18 cellular contexts compared by ENCODE assay signal in the genomic region with DNA sequence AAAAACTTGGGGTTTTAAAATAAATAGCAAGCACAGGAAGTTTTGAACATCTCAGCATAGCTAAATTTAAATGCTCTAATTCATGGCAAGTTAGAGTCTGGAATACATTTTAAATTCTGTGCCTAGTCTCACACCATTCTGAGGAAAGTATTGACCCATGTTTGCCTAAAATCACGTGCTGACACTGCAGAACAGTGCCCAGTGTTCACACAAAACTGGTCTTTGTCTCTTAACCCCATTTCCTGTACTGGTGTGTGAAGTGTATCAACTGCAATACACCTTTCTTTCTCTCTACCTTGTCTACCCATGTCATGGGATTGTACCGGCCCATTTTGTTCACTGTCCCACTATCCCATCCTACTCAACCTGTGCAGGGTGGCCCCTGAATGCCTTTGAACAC.
DNase-seq lines count a peak whose midpoint lies in the region; ATAC-seq, FAIRE-seq and TF ChIP-seq lines count a peak whose summit lies in the region.
"Had no signal": no experiment of that assay in that cellular context is flagged by ENCODE, and none has a peak within 500 bp of the region (broad histone marks: within the 10 kb centered on the region; RNA-seq: fewer than 3 reads in every experiment).

No MANE protein-coding gene starts in this region.

- no peak overlapping the region for H2BK15ac ChIP-seq in H1 (ENCODE audit: low read length)
- H2BK15ac ChIP-seq in neuronal stem cell (ENCODE audit: low read length): no peak overlapping the region

- no peaks in the 10 kb centered on the region for H3K79me1 ChIP-seq in H1 (ENCODE audit: low read depth, low read length)
- no peaks in the 10 kb centered on the region for H3K79me1 ChIP-seq in neuronal stem cell (ENCODE audit: low read depth, low read length)

- H3K4me2 ChIP-seq in GM23338: no peak overlapping the region
- H3K4me2 ChIP-seq in MM.1S (ENCODE audit: low read depth, low read length): peak overlapping the region; percentile 12; the same call in 1 of the 2 replicates
- H3K4me2 ChIP-seq in H1 (ENCODE audit: insufficient read depth in 1 of 2, low read depth in 2 of 2, low read length in 2 of 2): no peak overlapping the region
- no peak overlapping the region for H3K4me2 ChIP-seq in neuronal stem cell (ENCODE audit: insufficient read depth, low read length, poor library complexity, severe bottlenecking)
- H3K4me2 ChIP-seq: BLaER1 treated with 17β-estradiol and CSF1 and Interleukin-3, amounts not matched to agents 10 nM and 100 nM had no signal

- H2AFZ ChIP-seq in GM23338: peak overlapping the region; percentile 43; the same call in 1 of the 2 replicates
- peak overlapping the region; percentile 37 for H2AFZ ChIP-seq in MM.1S (ENCODE audit: low read length)
- peak overlapping the region; percentile 35; the same call in 1 of the 2 replicates for H2AFZ ChIP-seq in H1 (ENCODE audit: low read length)
- H2AFZ ChIP-seq in neuronal stem cell (ENCODE audit: low read length): peak overlapping the region; percentile 12
- H2AFZ ChIP-seq: GM23248 had no signal

- peaks cover 2% of the 10 kb centered on the region for H3K27me3 Mint-ChIP-seq in GM23338 (ENCODE audit: insufficient read depth, low read depth, poor library complexity)
- no peaks in the 10 kb centered on the region for H3K27me3 Mint-ChIP-seq in activated CD8-positive, alpha-beta T cell treated with anti-CD3 and anti-CD28 coated beads, Interleukin-2, amount 10 ng/mL, durations not matched to agents 7 days and 5 days (ENCODE audit: low read depth)
- H3K27me3 Mint-ChIP-seq: B cell had no signal

- no peaks in the 10 kb centered on the region for H3K79me2 ChIP-seq in GM23338 (replicated peaks; ENCODE audit: insufficient read depth)
- H3K79me2 ChIP-seq in MM.1S (ENCODE audit: low read length): no peaks in the 10 kb centered on the region
- no peaks in the 10 kb centered on the region for H3K79me2 ChIP-seq in H1 (ENCODE audit: control insufficient read depth in 1 of 2, insufficient read depth in 2 of 2, low read length in 2 of 2)

- H3K4me1 Mint-ChIP-seq in GM23338: no peaks in the 10 kb centered on the region
- no peaks in the 10 kb centered on the region for H3K4me1 Mint-ChIP-seq in activated CD8-positive, alpha-beta T cell treated with anti-CD3 and anti-CD28 coated beads, Interleukin-2, amount 10 ng/mL, durations not matched to agents 7 days and 5 days (ENCODE audit: low read depth)
- H3K4me1 Mint-ChIP-seq: B cell had no signal

- H2AK5ac ChIP-seq in H1 (ENCODE audit: low read depth, low read length) (no peak overlapping the region), neuronal stem cell (ENCODE audit: low read depth, low read length) (no peak overlapping the region)

- H4K20me1 ChIP-seq in GM23338 (replicated peaks; ENCODE audit: insufficient read depth): no peaks in the 10 kb centered on the region
- no peaks in the 10 kb centered on the region for H4K20me1 ChIP-seq in MM.1S (ENCODE audit: insufficient read depth, low read length)
- H4K20me1 ChIP-seq in H1 (replicated peaks in 1 of 2; ENCODE audit: control insufficient read depth in 1 of 2, insufficient read depth in 2 of 2, low read length in 2 of 2): no peaks in the 10 kb centered on the region
- H4K20me1 ChIP-seq: BLaER1 treated with 17β-estradiol and CSF1 and Interleukin-3, amounts not matched to agents 10 nM and 100 nM had no signal

- FAIRE-seq in H1 (lab: Jason Lieb, UNC): no peak
- FAIRE-seq: GM12892, GM18507 had no signal

- DNase-seq in GM23338 (ENCODE audit: low spot score) (no peak), MM.1S (peak; percentile 23), H1 (ENCODE audit: low read depth in 1 of 2, low spot score in 2 of 2) (no peak), neuronal stem cell (ENCODE audit: low spot score) (no peak), NCI-H82 treated with DMSO at 0.1 percent for 48 hours (lab: John Stamatoyannopoulos, UW; ENCODE audit: unreplicated experiment) (no peak)
- no peak for DNase-seq in activated CD8-positive, alpha-beta T cell treated with anti-CD3 and anti-CD28 coated beads, Interleukin-2, amount 10 ng/mL, durations not matched to agents 7 days and 5 days
- DNase-seq: Calu3; CD8-positive, alpha-beta T cell; GDM1; GM23248; H7; HFFc6 had no signal

- no peak for TF ChIP-seq EP300 in H1 (IDR thresholded peaks at IDR 0.05; ENCODE audit: borderline replicate concordance in 1 of 2, low read depth in 2 of 2, low read length in 2 of 2)

- H2BK12ac ChIP-seq in H1 (ENCODE audit: low read depth, low read length): no peak overlapping the region
- H2BK12ac ChIP-seq in neuronal stem cell (ENCODE audit: low read length): no peak overlapping the region

- H3K36me3 ChIP-seq in GM23338 (ENCODE audit: insufficient read depth) (no peaks in the 10 kb centered on the region), MM.1S (replicated peaks; ENCODE audit: insufficient read depth, low read length) (no peaks in the 10 kb centered on the region), H1 (ENCODE audit: control insufficient read depth in 2 of 4, insufficient read depth in 4 of 4, low read length in 3 of 4) (no peaks in the 10 kb centered on the region), neuronal stem cell (replicated peaks in 1 of 2; ENCODE audit: control insufficient read depth in 2 of 2, insufficient read depth in 2 of 2, low read length in 2 of 2) (no peaks in the 10 kb centered on the region)
- H3K36me3 ChIP-seq: BLaER1 treated with 17β-estradiol and CSF1 and Interleukin-3, amounts not matched to agents 10 nM and 100 nM had no signal

- H3K27ac Mint-ChIP-seq in GM23338: no peak overlapping the region
- H3K27ac Mint-ChIP-seq in activated CD8-positive, alpha-beta T cell treated with anti-CD3 and anti-CD28 coated beads, Interleukin-2, amount 10 ng/mL, durations not matched to agents 7 days and 5 days: no peak overlapping the region
- H3K27ac Mint-ChIP-seq: B cell; CD8-positive, alpha-beta T cell; HFFc6 had no signal

- H3K27me3 ChIP-seq in GM23338 (ENCODE audit: insufficient read depth) (no peaks in the 10 kb centered on the region), MM.1S (replicated peaks; ENCODE audit: insufficient read depth, low read length) (no peaks in the 10 kb centered on the region), H1 (replicated peaks in 1 of 4; ENCODE audit: control insufficient read depth in 3 of 4, extremely low read depth in 1 of 4, insufficient read depth in 3 of 4, low read length in 3 of 4) (no peaks in the 10 kb centered on the region), neuronal stem cell (ENCODE audit: control insufficient read depth in 3 of 3, insufficient read depth in 3 of 3, low read depth in 1 of 3, low read length in 3 of 3) (no peaks in the 10 kb centered on the region)
- H3K27me3 ChIP-seq: BLaER1 treated with 17β-estradiol and CSF1 and Interleukin-3, amounts not matched to agents 10 nM and 100 nM had no signal

- ATAC-seq in GM23338 (no peak), HG03457 (IDR thresholded peaks at IDR 0.05; ENCODE audit: unreplicated experiment) (no peak)
- no peak for ATAC-seq in activated CD8-positive, alpha-beta T cell treated with anti-CD3 and anti-CD28 coated beads, Interleukin-2, amount 10 ng/mL, durations not matched to agents 7 days and 5 days
- ATAC-seq: CD8-positive, alpha-beta T cell; HCT116 had no signal

- no peaks in the 10 kb centered on the region for H3K9me3 ChIP-seq in MM.1S (replicated peaks; ENCODE audit: insufficient read depth, low read length)
- no peaks in the 10 kb centered on the region for H3K9me3 ChIP-seq in H1 (ENCODE audit: insufficient read depth in 2 of 2, low read depth in 1 of 2, low read length in 1 of 2)
- H3K9me3 ChIP-seq in neuronal stem cell (replicated peaks in 1 of 2; ENCODE audit: control insufficient read depth in 2 of 2, insufficient read depth in 1 of 2, low read depth in 1 of 2, low read length in 2 of 2): no peaks in the 10 kb centered on the region

- TF ChIP-seq POLR2A in H1 (IDR thresholded peaks at IDR 0.05; ENCODE audit: control extremely low read depth in 1 of 2, low read depth in 2 of 2, low read length in 2 of 2): no peak

- no peak overlapping the region for H3K14ac ChIP-seq in H1 (ENCODE audit: insufficient read length)
- no peak overlapping the region for H3K14ac ChIP-seq in neuronal stem cell (ENCODE audit: low read length)

- H3K9ac ChIP-seq in MM.1S (ENCODE audit: low read length) (no peak overlapping the region), H1 (replicated peaks in 1 of 4; ENCODE audit: extremely low read depth in 1 of 4, low read depth in 3 of 4, low read length in 3 of 4) (no peak overlapping the region), neuronal stem cell (ENCODE audit: low read depth, low read length, poor library complexity) (no peak overlapping the region)
- H3K9ac ChIP-seq: BLaER1 treated with 17β-estradiol and CSF1 and Interleukin-3, amounts not matched to agents 10 nM and 100 nM; GM23248 had no signal

- peaks cover 11% of the 10 kb centered on the region; the same call in 1 of the 3 replicates for H3K9me3 Mint-ChIP-seq in GM23338
- H3K9me3 Mint-ChIP-seq in activated CD8-positive, alpha-beta T cell treated with anti-CD3 and anti-CD28 coated beads, Interleukin-2, amount 10 ng/mL, durations not matched to agents 7 days and 5 days (ENCODE audit: insufficient read depth): no peaks in the 10 kb centered on the region

- POLR2A ChIA-PET in H1 (lab: Charles Lee; ENCODE audit: partially characterized antibody): no interaction called here
- POLR2A ChIA-PET in activated CD8-positive, alpha-beta T cell treated with anti-CD3 and anti-CD28 coated beads, Interleukin-2, amount 10 ng/mL, durations not matched to agents 7 days and 5 days (lab: Charles Lee): no interaction called here

- H3K4me3 Mint-ChIP-seq in GM23338: no peak overlapping the region
- H3K4me3 Mint-ChIP-seq in activated CD8-positive, alpha-beta T cell treated with anti-CD3 and anti-CD28 coated beads, Interleukin-2, amount 10 ng/mL, durations not matched to agents 7 days and 5 days: no peak overlapping the region
- H3K4me3 Mint-ChIP-seq: B cell; CD8-positive, alpha-beta T cell; HFFc6 had no signal

- no peaks in the 10 kb centered on the region for H3F3A ChIP-seq in GM23338 (replicated peaks; ENCODE audit: low read depth)
- H3F3A ChIP-seq in MM.1S (ENCODE audit: insufficient read depth, low read length): no peaks in the 10 kb centered on the region

- H2BK120ac ChIP-seq in H1 (replicated peaks; ENCODE audit: low read depth, low read length): no peak overlapping the region
- H2BK120ac ChIP-seq in neuronal stem cell (ENCODE audit: low read depth, low read length): no peak overlapping the region

- TF ChIP-seq CTCF in GM23338 (conservative IDR thresholded peaks at IDR 0.05; ENCODE audit: low read depth in 2 of 2) (no peak), MM.1S (IDR thresholded peaks at IDR 0.05; ENCODE audit: low read length) (no peak), H1 (IDR thresholded peaks at IDR 0.05; ENCODE audit: control extremely low read depth in 1 of 3, insufficient read depth in 1 of 3, low read depth in 1 of 3, low read length in 3 of 3) (no peak)

- no peak overlapping the region for H2BK20ac ChIP-seq in H1 (ENCODE audit: low read length)

- 0 out of 3 replicates have a peak, but pooled peaks cover 4% of the 10 kb centered on the region for H3K36me3 Mint-ChIP-seq in GM23338 (ENCODE audit: low read depth)
- H3K36me3 Mint-ChIP-seq in activated CD8-positive, alpha-beta T cell treated with anti-CD3 and anti-CD28 coated beads, Interleukin-2, amount 10 ng/mL, durations not matched to agents 7 days and 5 days (ENCODE audit: low read depth): no peaks in the 10 kb centered on the region
- H3K36me3 Mint-ChIP-seq: CD8-positive, alpha-beta T cell had no signal

- no peak overlapping the region for H2BK5ac ChIP-seq in H1 (ENCODE audit: low read depth, low read length)
- H2BK5ac ChIP-seq in neuronal stem cell (ENCODE audit: low read length): no peak overlapping the region

- CTCF ChIA-PET in H1 (lab: Charles Lee; ENCODE audit: partially characterized antibody): no interaction called here
- CTCF ChIA-PET in activated CD8-positive, alpha-beta T cell treated with anti-CD3 and anti-CD28 coated beads, Interleukin-2, amount 10 ng/mL, durations not matched to agents 7 days and 5 days (lab: Charles Lee): no interaction called here

- 91% methylated on average over 2 of the region's 2 CpGs; no CpG with 5 or more reads in 1 of the 2 experiments for WGBS in H1 (ENCODE audit: extremely low coverage in 1 of 2, insufficient coverage in 1 of 2, insufficient read length in 1 of 2, insufficient replicate concordance in 2 of 2, low coverage in 1 of 2, low lambda C conversion rate in 2 of 2, missing lambda C conversion rate in 1 of 2), 2 experiments
- no CpG with 5 or more reads among the region's 2 CpGs for WGBS in neuronal stem cell (ENCODE audit: extremely low coverage in 2 of 2, insufficient read length in 2 of 2, insufficient replicate concordance in 1 of 2), 2 donors

- TF ChIP-seq RAD21 in H1 (IDR thresholded peaks at IDR 0.05 in 1 of 2, conservative IDR thresholded peaks at IDR 0.05 in 1 of 2; ENCODE audit: low read depth in 2 of 2, low read length in 2 of 2): no peak

- H3K4me1 ChIP-seq in GM23338 (ENCODE audit: insufficient read depth): no peaks in the 10 kb centered on the region
- H3K4me1 ChIP-seq in MM.1S (ENCODE audit: low read length): peaks cover 21% of the 10 kb centered on the region
- H3K4me1 ChIP-seq in H1 (replicated peaks in 1 of 4; ENCODE audit: control insufficient read depth in 3 of 4, insufficient read depth in 4 of 4, low read length in 3 of 4): no peaks in the 10 kb centered on the region
- H3K4me1 ChIP-seq in neuronal stem cell (ENCODE audit: control insufficient read depth in 2 of 2, insufficient read depth in 1 of 2, low read depth in 1 of 2, low read length in 2 of 2): no peaks in the 10 kb centered on the region
- H3K4me1 ChIP-seq: BLaER1 treated with 17β-estradiol and CSF1 and Interleukin-3, amounts not matched to agents 10 nM and 100 nM had no signal

- H3K56ac ChIP-seq in H1 (replicated peaks; ENCODE audit: insufficient read length, low read depth, low read length): no peak overlapping the region

- H3K4ac ChIP-seq in H1 (replicated peaks; ENCODE audit: insufficient read length, low read depth, low read length) (no peak overlapping the region), neuronal stem cell (ENCODE audit: low read length) (no peak overlapping the region)

- H3K9me2 ChIP-seq in GM23338 (ENCODE audit: insufficient read depth) (no peaks in the 10 kb centered on the region), MM.1S (replicated peaks; ENCODE audit: insufficient read depth, low read length) (no peaks in the 10 kb centered on the region; the same call in 1 of the 2 replicates)

- H3K27ac ChIP-seq in GM23338 (ENCODE audit: low read depth) (no peak overlapping the region), MM.1S (ENCODE audit: low read length) (peak overlapping the region; percentile 22; the same call in 1 of the 2 replicates), H1 (ENCODE audit: low read depth, low read length) (no peak overlapping the region), neuronal stem cell (replicated peaks; ENCODE audit: low read length) (no peak overlapping the region)
- H3K27ac ChIP-seq: BLaER1 treated with 17β-estradiol and CSF1 and Interleukin-3, amounts not matched to agents 10 nM and 100 nM; GM23248 had no signal

- H3K23me2 ChIP-seq in H1 (ENCODE audit: low read depth, low read length): no peaks in the 10 kb centered on the region

- no peak overlapping the region for H3K4me3 ChIP-seq in GM23338
- H3K4me3 ChIP-seq in MM.1S (ENCODE audit: low read length): no peak overlapping the region
- H3K4me3 ChIP-seq in H1 (ENCODE audit: extremely low read depth in 1 of 4, insufficient read depth in 2 of 4, low read depth in 3 of 4, low read length in 4 of 4): no peak overlapping the region
- H3K4me3 ChIP-seq in neuronal stem cell (ENCODE audit: low read length in 2 of 2): no peak overlapping the region
- H3K4me3 ChIP-seq: BLaER1 treated with 17β-estradiol and CSF1 and Interleukin-3, amounts not matched to agents 10 nM and 100 nM; GM23248 had no signal

- H3K23ac ChIP-seq in H1 (ENCODE audit: insufficient read length): no peak overlapping the region
- no peak overlapping the region for H3K23ac ChIP-seq in neuronal stem cell (ENCODE audit: low read depth, low read length, poor library complexity)

- H4K5ac ChIP-seq in H1 (ENCODE audit: insufficient read length, low read depth, low read length): no peak overlapping the region

- no peak overlapping the region for H4K91ac ChIP-seq in H1 (replicated peaks; ENCODE audit: insufficient read length, low read length)
- no peak overlapping the region for H4K91ac ChIP-seq in neuronal stem cell (ENCODE audit: low read depth, low read length, poor library complexity)

- H4K8ac ChIP-seq in H1 (ENCODE audit: extremely low read depth, insufficient read depth, low read length) (no peak overlapping the region), neuronal stem cell (ENCODE audit: low read depth, low read length) (no peak overlapping the region)

- H3K18ac ChIP-seq in H1 (ENCODE audit: extremely low read depth, low read length) (no peak overlapping the region), neuronal stem cell (ENCODE audit: low read length) (no peak overlapping the region)
